21 cellular contexts compared by ENCODE assay signal in genomic region chr9:115030006-115030405, GRCh38.
DNase-seq lines count a peak whose midpoint lies in the region; ATAC-seq and TF ChIP-seq lines count a peak whose summit lies in the region.
"Had no signal": no experiment of that assay in that cellular context is flagged by ENCODE, and none has a peak within 500 bp of the region (broad histone marks: within the 10 kb centered on the region; RNA-seq: fewer than 3 reads in every experiment).

No MANE protein-coding gene starts in this region.

- no peak overlapping the region for H2BK15ac ChIP-seq in mesenchymal stem cell (ENCODE audit: low read depth, poor library complexity, severe bottlenecking)

- H3K4me2 ChIP-seq in mesenchymal stem cell (ENCODE audit: low read length, poor library complexity, severe bottlenecking): no peak overlapping the region
- H3K4me2 ChIP-seq: A549 had no signal

- no peak for TF ChIP-seq CTCF in Caco-2 (IDR thresholded peaks at IDR 0.05; ENCODE audit: insufficient read depth in 1 of 2, low read depth in 1 of 2, low read length in 1 of 2, severe bottlenecking in 1 of 2, unreplicated experiment in 1 of 2)
- no peak for TF ChIP-seq CTCF in endodermal cell (conservative IDR thresholded peaks at IDR 0.05)

- peak overlapping the region in 1 of 2 experiments; percentile 24 for H3K18ac ChIP-seq in mesenchymal stem cell (ENCODE audit: low read depth in 1 of 2, low read length in 2 of 2)

- H3K9ac ChIP-seq in endodermal cell (ENCODE audit: extremely low read depth, low read length, poor library complexity, severe bottlenecking) (no peak overlapping the region), mesenchymal stem cell (ENCODE audit: low read length) (no peak overlapping the region), rectal smooth muscle tissue (ENCODE audit: low read length) (no peak overlapping the region)
- H3K9ac ChIP-seq: GM23248 had no signal

- no peak overlapping the region for H2BK120ac ChIP-seq in mesenchymal stem cell (ENCODE audit: low read depth, low read length)

- no peaks in the 10 kb centered on the region for H3K27me3 ChIP-seq in Caco-2 (replicated peaks; ENCODE audit: control insufficient read depth, insufficient read depth, low read length)
- H3K27me3 ChIP-seq in endodermal cell (ENCODE audit: control insufficient read depth, insufficient read depth, low read length, poor library complexity, severe bottlenecking): no peaks in the 10 kb centered on the region
- no peaks in the 10 kb centered on the region for H3K27me3 ChIP-seq in mesenchymal stem cell (ENCODE audit: control insufficient read depth in 1 of 2, insufficient read depth in 1 of 2, low read length in 2 of 2)
- H3K27me3 ChIP-seq in rectal smooth muscle tissue (ENCODE audit: control insufficient read depth, insufficient read depth, low read length): no peaks in the 10 kb centered on the region

- H3K4me3 Mint-ChIP-seq in Caco-2 (ENCODE audit: unreplicated experiment) (no peak overlapping the region), endodermal cell (no peak overlapping the region)
- H3K4me3 Mint-ChIP-seq: CD4-positive, alpha-beta memory T cell had no signal

- ATAC-seq in HG03135 (IDR thresholded peaks at IDR 0.05; ENCODE audit: unreplicated experiment): no peak
- ATAC-seq: A549, GM12878 had no signal

- no peak overlapping the region for H3K14ac ChIP-seq in mesenchymal stem cell (ENCODE audit: low read length in 2 of 2)

- H2BK5ac ChIP-seq in mesenchymal stem cell (ENCODE audit: low read depth, low read length, poor library complexity, severe bottlenecking): no peak overlapping the region

- H3K23ac ChIP-seq in mesenchymal stem cell (ENCODE audit: low read length in 2 of 2): no peak overlapping the region

- no peak overlapping the region for H3K27ac ChIP-seq in endodermal cell (ENCODE audit: low read depth, low read length)
- no peak overlapping the region for H3K27ac ChIP-seq in mesenchymal stem cell (ENCODE audit: low read length, poor library complexity, severe bottlenecking)
- peak overlapping the region; percentile 1 for H3K27ac ChIP-seq in rectal smooth muscle tissue (ENCODE audit: low read depth, low read length)
- H3K27ac ChIP-seq: A549, GM23248 had no signal

- H3K4me1 ChIP-seq in Caco-2 (peaks cover 77% of the 10 kb centered on the region), endodermal cell (ENCODE audit: control insufficient read depth, insufficient read depth, low read length) (peaks cover 17% of the 10 kb centered on the region), mesenchymal stem cell (ENCODE audit: control insufficient read depth, insufficient read depth, low read depth, low read length) (peaks cover 5% of the 10 kb centered on the region), rectal smooth muscle tissue (ENCODE audit: control insufficient read depth, insufficient read depth, low read length) (peaks cover 4% of the 10 kb centered on the region)
- H3K4me1 ChIP-seq: A549 had no signal

- H3K79me1 ChIP-seq in mesenchymal stem cell (replicated peaks; ENCODE audit: low read length, poor library complexity, severe bottlenecking): no peaks in the 10 kb centered on the region

- POLR2A ChIA-PET in Caco-2 (lab: Charles Lee): no interaction called here

- H2AFZ ChIP-seq in mesenchymal stem cell (ENCODE audit: low read depth, low read length): no peak overlapping the region
- H2AFZ ChIP-seq: GM23248 had no signal

- intact Hi-C loops in Caco-2 (cut with micrococcal nuclease; ENCODE audit: unreplicated experiment): no loop called here

- H3K4me3 ChIP-seq in Caco-2 (ENCODE audit: low read depth, low read length) (no peak overlapping the region), endodermal cell (ENCODE audit: low read length) (no peak overlapping the region), mesenchymal stem cell (ENCODE audit: insufficient read depth in 1 of 2, low read depth in 1 of 2, low read length in 2 of 2) (no peak overlapping the region), rectal smooth muscle tissue (ENCODE audit: low read length) (no peak overlapping the region)
- H3K4me3 ChIP-seq: A549, GM12878, GM23248 had no signal

- H4K8ac ChIP-seq in mesenchymal stem cell (ENCODE audit: low read length): no peak overlapping the region

- H3K27me3 Mint-ChIP-seq in Caco-2 (ENCODE audit: insufficient read depth, unreplicated experiment) (no peaks in the 10 kb centered on the region), endodermal cell (ENCODE audit: insufficient read depth) (no peaks in the 10 kb centered on the region)

- H3K9me3 ChIP-seq in Caco-2 (no peaks in the 10 kb centered on the region), endodermal cell (ENCODE audit: control insufficient read depth, low read length) (no peaks in the 10 kb centered on the region), mesenchymal stem cell (ENCODE audit: control insufficient read depth, low read length) (no peaks in the 10 kb centered on the region)
- H3K9me3 ChIP-seq: A549 had no signal

- peaks cover 13% of the 10 kb centered on the region for H3K36me3 Mint-ChIP-seq in Caco-2 (ENCODE audit: insufficient read depth, unreplicated experiment)
- H3K36me3 Mint-ChIP-seq in endodermal cell (ENCODE audit: low read depth): peaks cover 54% of the 10 kb centered on the region
- H3K36me3 Mint-ChIP-seq: CD4-positive, alpha-beta memory T cell had no signal

- no peak overlapping the region for H2BK12ac ChIP-seq in mesenchymal stem cell (ENCODE audit: low read length in 2 of 2)

- no peak overlapping the region for H2AK5ac ChIP-seq in mesenchymal stem cell (ENCODE audit: low read length, severe bottlenecking)

- 53 to 64% methylated on average over 3 to 4 of the region's 4 CpGs for WGBS in endodermal cell (ENCODE audit: insufficient coverage in 1 of 2, insufficient read length in 1 of 2), 2 experiments
- 36% methylated on average over 4 of the region's 4 CpGs for WGBS in mesenchymal stem cell

- H3K36me3 ChIP-seq in Caco-2 (ENCODE audit: control insufficient read depth, insufficient read depth, low read length): no peaks in the 10 kb centered on the region
- peaks cover 46% of the 10 kb centered on the region for H3K36me3 ChIP-seq in endodermal cell (ENCODE audit: control insufficient read depth, insufficient read depth, low read length)
- H3K36me3 ChIP-seq in mesenchymal stem cell (ENCODE audit: control insufficient read depth in 1 of 2, insufficient read depth in 2 of 2, low read depth in 1 of 2, low read length in 2 of 2): peaks cover 42 to 92% of the 10 kb centered on the region in 2 experiments
- H3K36me3 ChIP-seq in rectal smooth muscle tissue (ENCODE audit: control insufficient read depth, insufficient read depth, low read length): peaks cover 8% of the 10 kb centered on the region

- DNase-seq in Caco-2 (peak; percentile 69 to 93), endodermal cell (peak; percentile 60), mesenchymal stem cell (no peak), NCI-H128 (lab: John Stamatoyannopoulos, UW; ENCODE audit: unreplicated experiment) (no peak), AG20443 (ENCODE audit: low spot score) (no peak)
- DNase-seq: 8988T; ACHN; C1 segment of cervical spinal cord; CD4-positive, alpha-beta memory T cell; COR-L47; DMS 273 treated with DMSO at 0.1 percent for 48 hours; DMS79; EL; GDM1; GM23248; H7; HCEC 1CT had no signal

- H3K4ac ChIP-seq in mesenchymal stem cell (ENCODE audit: low read depth in 1 of 2, low read length in 2 of 2): no peak overlapping the region

- H3K9me3 Mint-ChIP-seq in Caco-2 (ENCODE audit: unreplicated experiment) (no peaks in the 10 kb centered on the region), endodermal cell (no peaks in the 10 kb centered on the region)
- H3K9me3 Mint-ChIP-seq: CD4-positive, alpha-beta memory T cell had no signal

- CTCF ChIA-PET in Caco-2 (lab: Charles Lee): no interaction called here

- peak overlapping the region; percentile 74 for H4K91ac ChIP-seq in mesenchymal stem cell (ENCODE audit: low read length)

- H3K4me1 Mint-ChIP-seq in Caco-2 (ENCODE audit: low read depth, unreplicated experiment): peaks cover 67% of the 10 kb centered on the region
- H3K4me1 Mint-ChIP-seq in endodermal cell: peaks cover 45% of the 10 kb centered on the region

- no TSS peak for BruUV-seq in Caco-2 (replicated peaks; lab: Mats Ljungman, UMichigan)

- H3K27ac Mint-ChIP-seq in Caco-2 (ENCODE audit: unreplicated experiment): peak overlapping the region; percentile 38
- peak overlapping the region; percentile 69 for H3K27ac Mint-ChIP-seq in endodermal cell
- H3K27ac Mint-ChIP-seq: CD4-positive, alpha-beta memory T cell had no signal

Comparison
In these comparisons a context has a peak if more than half of its experiments do, and no peak if none do; other contexts are left out.
1. DNase-seq: peak in Caco-2 (2 of 2) and endodermal cell (single experiment); none in mesenchymal stem cell (single experiment), NCI-H128 (single experiment) and AG20443 (single experiment).